Comparison of ENCODE assay signal across 30 cellular contexts in genomic region chr12:40620564-40621019, GRCh38.
"Had no signal": no experiment of that assay in that cellular context is flagged by ENCODE, and none has a peak within 500 bp of the region (broad histone marks: within the 10 kb centered on the region; RNA-seq: fewer than 3 reads in every experiment).

No MANE protein-coding gene starts in this region.

- H3K4me1 ChIP-seq: parathyroid adenoma, psoas muscle, right lobe of liver, suprapubic skin, thyroid gland, upper lobe of right lung, uterus had no signal

- H3K36me3 Mint-ChIP-seq: naive B cell; naive thymus-derived CD8-positive, alpha-beta T cell; natural killer cell treated with Interleukin-12 subunit alpha and Interleukin-12 subunit beta and Interleukin-15 and Interleukin-18, amount 100 ng/mL, for 72 hours; stimulated activated effector memory CD8-positive, alpha-beta T cell treated with anti-CD3 and anti-CD28 coated beads, Interleukin-12 subunit alpha, Interleukin-12 subunit beta, amount 100 ng/mL, for 72 hours had no signal

- ATAC-seq: naive thymus-derived CD8-positive, alpha-beta T cell; natural killer cell treated with Interleukin-12 subunit alpha and Interleukin-12 subunit beta and Interleukin-15 and Interleukin-18, amount 100 ng/mL, for 72 hours; psoas muscle; right cardiac atrium; right lobe of liver; stimulated activated effector memory CD8-positive, alpha-beta T cell treated with anti-CD3 and anti-CD28 coated beads, Interleukin-12 subunit alpha, Interleukin-12 subunit beta, amount 100 ng/mL, for 72 hours; stimulated activated naive CD8-positive, alpha-beta T cell treated with anti-CD3 and anti-CD28 coated beads, Interleukin-15, amount 100 ng/mL, for 72 hours; stimulated activated naive CD8-positive, alpha-beta T cell treated with anti-CD3 and anti-CD28 coated beads, Interleukin-15, Interleukin-2, amounts not matched to agents 100 U/mL and 50 U/mL, for 24 hours; upper lobe of right lung had no signal

- H3K9me3 ChIP-seq: ovary, psoas muscle, right lobe of liver, sigmoid colon, suprapubic skin, thoracic aorta, thyroid gland, tibial nerve, upper lobe of right lung, uterus had no signal

- H3K27ac ChIP-seq: ovary, parathyroid adenoma, psoas muscle, right lobe of liver, sigmoid colon, suprapubic skin, thoracic aorta, thyroid gland, tibial nerve, upper lobe of right lung, uterus had no signal

- DNase-seq: naive B cell; naive thymus-derived CD8-positive, alpha-beta T cell; nephron progenitor cell; occipital lobe; ovary; psoas muscle; right lobe of liver; sigmoid colon; small intestine; stimulated activated CD4-positive, alpha-beta T cell treated with anti-CD3 and anti-CD28 coated beads, Interleukin-15, amount 100 ng/mL, for 24 hours; stimulated activated CD4-positive, alpha-beta T cell treated with anti-CD3 and anti-CD28 coated beads, Interleukin-2, amount 100 ng/mL, for 24 hours; stimulated activated CD4-positive, alpha-beta T cell treated with anti-CD3 and anti-CD28 coated beads, Interleukin-2, amount 100 ng/mL, for 48 hours; stimulated activated CD4-positive, alpha-beta T cell treated with anti-CD3 and anti-CD28 coated beads, Interleukin-4, amount 100 ng/mL, for 24 hours; stimulated activated naive CD4-positive, alpha-beta T cell; stimulated activated naive CD8-positive, alpha-beta T cell treated with anti-CD3 and anti-CD28 coated beads, Interleukin-15, amount 100 ng/mL, for 72 hours; stimulated activated naive CD8-positive, alpha-beta T cell treated with anti-CD3 and anti-CD28 coated beads, Interleukin-15, Interleukin-2, amounts not matched to agents 100 U/mL and 50 U/mL, for 24 hours; substantia nigra; thyroid gland; trophoblast cell; upper lobe of right lung; uterus had no signal

- H3K9ac ChIP-seq: parathyroid adenoma had no signal

- H3K4me1 Mint-ChIP-seq: naive B cell; naive thymus-derived CD8-positive, alpha-beta T cell; nephron progenitor cell; neural crest cell; stimulated activated effector memory CD8-positive, alpha-beta T cell treated with anti-CD3 and anti-CD28 coated beads, Interleukin-12 subunit alpha, Interleukin-12 subunit beta, amount 100 ng/mL, for 72 hours; stimulated activated naive CD8-positive, alpha-beta T cell treated with anti-CD3 and anti-CD28 coated beads, Interleukin-15, amount 100 ng/mL, for 72 hours had no signal

- FAIRE-seq: small intestine had no signal

- H3K9me3 Mint-ChIP-seq: nephron progenitor cell; neural crest cell; stimulated activated naive CD8-positive, alpha-beta T cell treated with anti-CD3 and anti-CD28 coated beads, Interleukin-15, amount 100 ng/mL, for 72 hours had no signal

- H3K27me3 Mint-ChIP-seq: natural killer cell treated with Interleukin-12 subunit alpha and Interleukin-12 subunit beta and Interleukin-15 and Interleukin-18, amount 100 ng/mL, for 72 hours; stimulated activated naive CD8-positive, alpha-beta T cell treated with anti-CD3 and anti-CD28 coated beads, Interleukin-15, amount 100 ng/mL, for 72 hours had no signal

- H3K27ac Mint-ChIP-seq: naive B cell; naive thymus-derived CD8-positive, alpha-beta T cell; natural killer cell treated with Interleukin-12 subunit alpha and Interleukin-12 subunit beta and Interleukin-15 and Interleukin-18, amount 100 ng/mL, for 72 hours; nephron progenitor cell; progenitor cell of endocrine pancreas; stimulated activated effector memory CD8-positive, alpha-beta T cell treated with anti-CD3 and anti-CD28 coated beads, Interleukin-12 subunit alpha, Interleukin-12 subunit beta, amount 100 ng/mL, for 72 hours had no signal

- H3K36me3 ChIP-seq: ovary, right lobe of liver, sigmoid colon, suprapubic skin, thoracic aorta, thyroid gland, tibial nerve, upper lobe of right lung, uterus had no signal

- H3K4me3 Mint-ChIP-seq: naive B cell; naive thymus-derived CD8-positive, alpha-beta T cell; natural killer cell treated with Interleukin-12 subunit alpha and Interleukin-12 subunit beta and Interleukin-15 and Interleukin-18, amount 100 ng/mL, for 72 hours; nephron progenitor cell; neural crest cell; stimulated activated effector memory CD8-positive, alpha-beta T cell treated with anti-CD3 and anti-CD28 coated beads, Interleukin-12 subunit alpha, Interleukin-12 subunit beta, amount 100 ng/mL, for 72 hours; stimulated activated naive CD8-positive, alpha-beta T cell treated with anti-CD3 and anti-CD28 coated beads, Interleukin-15, amount 100 ng/mL, for 72 hours had no signal

- H3K4me3 ChIP-seq: ovary, psoas muscle, right lobe of liver, sigmoid colon, suprapubic skin, thoracic aorta, thyroid gland, tibial nerve, upper lobe of right lung, uterus had no signal
